1 cellular context compared by ENCODE assay signal in the genomic region with DNA sequence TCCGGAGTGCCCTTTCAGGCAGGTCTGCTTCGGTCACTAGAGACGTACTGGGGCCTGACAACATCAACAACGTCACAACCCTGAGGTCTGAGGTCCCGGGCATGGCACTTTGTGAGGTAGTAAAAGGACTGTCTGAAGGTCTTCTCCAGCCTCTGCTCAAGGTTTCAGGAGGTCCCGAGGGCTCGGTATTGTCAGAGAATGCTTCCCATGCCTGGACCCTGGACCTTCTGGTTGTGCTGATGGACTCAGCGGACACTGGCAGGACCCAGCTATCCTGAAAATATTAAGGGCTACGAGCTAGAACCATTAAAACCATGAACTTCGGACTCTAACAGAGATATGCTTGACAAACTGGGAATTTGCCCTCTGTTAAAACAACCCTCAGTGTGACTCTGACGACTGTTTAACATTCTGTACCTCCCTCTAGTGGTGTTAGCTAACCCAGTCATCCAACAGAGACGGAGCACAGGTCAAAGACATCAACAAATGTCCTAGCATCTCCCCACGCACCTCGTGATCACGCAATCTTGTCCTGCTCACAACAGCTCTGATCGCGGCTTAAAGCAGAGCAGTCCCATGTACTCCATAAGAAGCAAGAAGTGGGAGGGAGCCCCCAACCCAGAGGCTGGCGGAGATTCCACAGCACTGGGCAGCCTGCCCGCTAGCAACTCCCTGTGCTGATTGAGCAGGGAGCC.
TF ChIP-seq lines count a peak whose summit lies in the region.

No MANE protein-coding gene starts in this region.

TF ChIP-seq in HepG2, 621 proteins besides CTCF, POLR2A, EP300 and RAD21 (continued from another document and continues in another):
- TF ChIP-seq TEAD3 (CRISPR knock-in tag; optimal IDR thresholded peaks at IDR 0.05; ENCODE audit: borderline replicate concordance) (peak; percentile 62), ZFP36L1 (CRISPR knock-in tag; IDR thresholded peaks at IDR 0.05) (no peak), HOXA9 (CRISPR knock-in tag; IDR thresholded peaks at IDR 0.05; ENCODE audit: borderline replicate concordance) (no peak), ARID5B (CRISPR knock-in tag; IDR thresholded peaks at IDR 0.05) (peak; percentile 16; the same call in 1 of the 2 replicates), AKAP8 (CRISPR knock-in tag; IDR thresholded peaks at IDR 0.05) (0 out of 2 replicates have a peak, but pooled peaks have one; percentile 44), MAZ (IDR thresholded peaks at IDR 0.05; ENCODE audit: borderline replicate concordance, low read depth, low read length) (no peak), MAZ (CRISPR knock-in tag; IDR thresholded peaks at IDR 0.05; ENCODE audit: low read depth) (no peak), MXD3 (CRISPR knock-in tag; IDR thresholded peaks at IDR 0.05) (no peak), ASH2L (IDR thresholded peaks at IDR 0.05; ENCODE audit: insufficient read length, low read depth, low read length) (peak; percentile 67), DMTF1 (CRISPR knock-in tag; IDR thresholded peaks at IDR 0.05) (no peak), ATF7-NPFF (CRISPR knock-in tag; IDR thresholded peaks at IDR 0.05; ENCODE audit: low read depth) (no peak), ATF1 (CRISPR knock-in tag; IDR thresholded peaks at IDR 0.05) (peak; percentile 0; the same call in 1 of the 2 replicates), HINFP (CRISPR knock-in tag; IDR thresholded peaks at IDR 0.05; ENCODE audit: low read depth) (0 out of 2 replicates have a peak, but pooled peaks have one; percentile 56), ZSCAN12 (CRISPR knock-in tag; IDR thresholded peaks at IDR 0.05) (no peak), ZNF230 (CRISPR knock-in tag; IDR thresholded peaks at IDR 0.05) (0 out of 2 replicates have a peak, but pooled peaks have one; percentile 84), BRCA1 (CRISPR knock-in tag; IDR thresholded peaks at IDR 0.05) (no peak), HHEX (CRISPR knock-in tag; IDR thresholded peaks at IDR 0.05) (0 out of 2 replicates have a peak, but pooled peaks have one; percentile 14), ZNF563 (CRISPR knock-in tag; IDR thresholded peaks at IDR 0.05) (0 out of 2 replicates have a peak, but pooled peaks have one; percentile 23), HDAC2 (CRISPR knock-in tag; IDR thresholded peaks at IDR 0.05) (peak; percentile 59; the same call in 1 of the 2 replicates), FOSL1 (CRISPR knock-in tag; IDR thresholded peaks at IDR 0.05; ENCODE audit: borderline replicate concordance) (no peak)
- TF ChIP-seq, protein P1, sequence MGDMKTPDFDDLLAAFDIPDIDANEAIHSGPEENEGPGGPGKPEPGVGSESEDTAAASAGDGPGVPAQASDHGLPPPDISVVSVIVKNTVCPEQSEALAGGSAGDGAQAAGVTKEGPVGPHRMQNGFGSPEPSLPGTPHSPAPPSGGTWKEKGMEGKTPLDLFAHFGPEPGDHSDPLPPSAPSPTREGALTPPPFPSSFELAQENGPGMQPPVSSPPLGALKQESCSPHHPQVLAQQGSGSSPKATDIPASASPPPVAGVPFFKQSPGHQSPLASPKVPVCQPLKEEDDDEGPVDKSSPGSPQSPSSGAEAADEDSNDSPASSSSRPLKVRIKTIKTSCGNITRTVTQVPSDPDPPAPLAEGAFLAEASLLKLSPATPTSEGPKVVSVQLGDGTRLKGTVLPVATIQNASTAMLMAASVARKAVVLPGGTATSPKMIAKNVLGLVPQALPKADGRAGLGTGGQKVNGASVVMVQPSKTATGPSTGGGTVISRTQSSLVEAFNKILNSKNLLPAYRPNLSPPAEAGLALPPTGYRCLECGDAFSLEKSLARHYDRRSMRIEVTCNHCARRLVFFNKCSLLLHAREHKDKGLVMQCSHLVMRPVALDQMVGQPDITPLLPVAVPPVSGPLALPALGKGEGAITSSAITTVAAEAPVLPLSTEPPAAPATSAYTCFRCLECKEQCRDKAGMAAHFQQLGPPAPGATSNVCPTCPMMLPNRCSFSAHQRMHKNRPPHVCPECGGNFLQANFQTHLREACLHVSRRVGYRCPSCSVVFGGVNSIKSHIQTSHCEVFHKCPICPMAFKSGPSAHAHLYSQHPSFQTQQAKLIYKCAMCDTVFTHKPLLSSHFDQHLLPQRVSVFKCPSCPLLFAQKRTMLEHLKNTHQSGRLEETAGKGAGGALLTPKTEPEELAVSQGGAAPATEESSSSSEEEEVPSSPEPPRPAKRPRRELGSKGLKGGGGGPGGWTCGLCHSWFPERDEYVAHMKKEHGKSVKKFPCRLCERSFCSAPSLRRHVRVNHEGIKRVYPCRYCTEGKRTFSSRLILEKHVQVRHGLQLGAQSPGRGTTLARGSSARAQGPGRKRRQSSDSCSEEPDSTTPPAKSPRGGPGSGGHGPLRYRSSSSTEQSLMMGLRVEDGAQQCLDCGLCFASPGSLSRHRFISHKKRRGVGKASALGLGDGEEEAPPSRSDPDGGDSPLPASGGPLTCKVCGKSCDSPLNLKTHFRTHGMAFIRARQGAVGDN (CRISPR knock-in tag; IDR thresholded peaks at IDR 0.05) = peak; percentile 43
- TF ChIP-seq, protein P2, sequence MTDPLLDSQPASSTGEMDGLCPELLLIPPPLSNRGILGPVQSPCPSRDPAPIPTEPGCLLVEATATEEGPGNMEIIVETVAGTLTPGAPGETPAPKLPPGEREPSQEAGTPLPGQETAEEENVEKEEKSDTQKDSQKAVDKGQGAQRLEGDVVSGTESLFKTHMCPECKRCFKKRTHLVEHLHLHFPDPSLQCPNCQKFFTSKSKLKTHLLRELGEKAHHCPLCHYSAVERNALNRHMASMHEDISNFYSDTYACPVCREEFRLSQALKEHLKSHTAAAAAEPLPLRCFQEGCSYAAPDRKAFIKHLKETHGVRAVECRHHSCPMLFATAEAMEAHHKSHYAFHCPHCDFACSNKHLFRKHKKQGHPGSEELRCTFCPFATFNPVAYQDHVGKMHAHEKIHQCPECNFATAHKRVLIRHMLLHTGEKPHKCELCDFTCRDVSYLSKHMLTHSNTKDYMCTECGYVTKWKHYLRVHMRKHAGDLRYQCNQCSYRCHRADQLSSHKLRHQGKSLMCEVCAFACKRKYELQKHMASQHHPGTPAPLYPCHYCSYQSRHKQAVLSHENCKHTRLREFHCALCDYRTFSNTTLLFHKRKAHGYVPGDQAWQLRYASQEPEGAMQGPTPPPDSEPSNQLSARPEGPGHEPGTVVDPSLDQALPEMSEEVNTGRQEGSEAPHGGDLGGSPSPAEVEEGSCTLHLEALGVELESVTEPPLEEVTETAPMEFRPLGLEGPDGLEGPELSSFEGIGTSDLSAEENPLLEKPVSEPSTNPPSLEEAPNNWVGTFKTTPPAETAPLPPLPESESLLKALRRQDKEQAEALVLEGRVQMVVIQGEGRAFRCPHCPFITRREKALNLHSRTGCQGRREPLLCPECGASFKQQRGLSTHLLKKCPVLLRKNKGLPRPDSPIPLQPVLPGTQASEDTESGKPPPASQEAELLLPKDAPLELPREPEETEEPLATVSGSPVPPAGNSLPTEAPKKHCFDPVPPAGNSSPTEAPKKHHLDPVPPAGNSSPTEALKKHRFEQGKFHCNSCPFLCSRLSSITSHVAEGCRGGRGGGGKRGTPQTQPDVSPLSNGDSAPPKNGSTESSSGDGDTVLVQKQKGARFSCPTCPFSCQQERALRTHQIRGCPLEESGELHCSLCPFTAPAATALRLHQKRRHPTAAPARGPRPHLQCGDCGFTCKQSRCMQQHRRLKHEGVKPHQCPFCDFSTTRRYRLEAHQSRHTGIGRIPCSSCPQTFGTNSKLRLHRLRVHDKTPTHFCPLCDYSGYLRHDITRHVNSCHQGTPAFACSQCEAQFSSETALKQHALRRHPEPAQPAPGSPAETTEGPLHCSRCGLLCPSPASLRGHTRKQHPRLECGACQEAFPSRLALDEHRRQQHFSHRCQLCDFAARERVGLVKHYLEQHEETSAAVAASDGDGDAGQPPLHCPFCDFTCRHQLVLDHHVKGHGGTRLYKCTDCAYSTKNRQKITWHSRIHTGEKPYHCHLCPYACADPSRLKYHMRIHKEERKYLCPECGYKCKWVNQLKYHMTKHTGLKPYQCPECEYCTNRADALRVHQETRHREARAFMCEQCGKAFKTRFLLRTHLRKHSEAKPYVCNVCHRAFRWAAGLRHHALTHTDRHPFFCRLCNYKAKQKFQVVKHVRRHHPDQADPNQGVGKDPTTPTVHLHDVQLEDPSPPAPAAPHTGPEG (CRISPR knock-in tag; IDR thresholded peaks at IDR 0.05) = no peak
- TF ChIP-seq, protein P3, sequence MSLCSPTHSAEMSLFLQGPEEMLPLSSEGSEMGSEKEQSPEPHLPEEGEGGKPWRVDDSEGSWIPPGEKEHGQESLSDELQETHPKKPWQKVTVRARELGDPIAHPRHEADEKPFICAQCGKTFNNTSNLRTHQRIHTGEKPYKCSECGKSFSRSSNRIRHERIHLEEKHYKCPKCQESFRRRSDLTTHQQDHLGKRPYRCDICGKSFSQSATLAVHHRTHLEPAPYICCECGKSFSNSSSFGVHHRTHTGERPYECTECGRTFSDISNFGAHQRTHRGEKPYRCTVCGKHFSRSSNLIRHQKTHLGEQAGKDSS (CRISPR knock-in tag; IDR thresholded peaks at IDR 0.05; ENCODE audit: borderline replicate concordance, low read depth) = peak; percentile 66; the same call in 1 of the 2 replicates
- TF ChIP-seq, protein P4, sequence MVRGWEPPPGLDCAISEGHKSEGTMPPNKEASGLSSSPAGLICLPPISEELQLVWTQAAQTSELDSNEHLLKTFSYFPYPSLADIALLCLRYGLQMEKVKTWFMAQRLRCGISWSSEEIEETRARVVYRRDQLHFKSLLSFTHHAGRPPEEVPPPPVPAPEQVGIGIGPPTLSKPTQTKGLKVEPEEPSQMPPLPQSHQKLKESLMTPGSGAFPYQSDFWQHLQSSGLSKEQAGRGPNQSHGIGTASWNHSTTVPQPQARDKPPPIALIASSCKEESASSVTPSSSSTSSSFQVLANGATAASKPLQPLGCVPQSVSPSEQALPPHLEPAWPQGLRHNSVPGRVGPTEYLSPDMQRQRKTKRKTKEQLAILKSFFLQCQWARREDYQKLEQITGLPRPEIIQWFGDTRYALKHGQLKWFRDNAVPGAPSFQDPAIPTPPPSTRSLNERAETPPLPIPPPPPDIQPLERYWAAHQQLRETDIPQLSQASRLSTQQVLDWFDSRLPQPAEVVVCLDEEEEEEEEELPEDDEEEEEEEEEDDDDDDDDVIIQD (CRISPR knock-in tag; IDR thresholded peaks at IDR 0.05; ENCODE audit: low read depth) = peak; percentile 74; the same call in 1 of the 2 replicates
- TF ChIP-seq, protein P5, sequence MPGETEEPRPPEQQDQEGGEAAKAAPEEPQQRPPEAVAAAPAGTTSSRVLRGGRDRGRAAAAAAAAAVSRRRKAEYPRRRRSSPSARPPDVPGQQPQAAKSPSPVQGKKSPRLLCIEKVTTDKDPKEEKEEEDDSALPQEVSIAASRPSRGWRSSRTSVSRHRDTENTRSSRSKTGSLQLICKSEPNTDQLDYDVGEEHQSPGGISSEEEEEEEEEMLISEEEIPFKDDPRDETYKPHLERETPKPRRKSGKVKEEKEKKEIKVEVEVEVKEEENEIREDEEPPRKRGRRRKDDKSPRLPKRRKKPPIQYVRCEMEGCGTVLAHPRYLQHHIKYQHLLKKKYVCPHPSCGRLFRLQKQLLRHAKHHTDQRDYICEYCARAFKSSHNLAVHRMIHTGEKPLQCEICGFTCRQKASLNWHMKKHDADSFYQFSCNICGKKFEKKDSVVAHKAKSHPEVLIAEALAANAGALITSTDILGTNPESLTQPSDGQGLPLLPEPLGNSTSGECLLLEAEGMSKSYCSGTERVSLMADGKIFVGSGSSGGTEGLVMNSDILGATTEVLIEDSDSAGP (CRISPR knock-in tag; IDR thresholded peaks at IDR 0.05; ENCODE audit: borderline replicate concordance) = peak; percentile 76
